20 cellular contexts compared by ENCODE assay signal in the genomic region with DNA sequence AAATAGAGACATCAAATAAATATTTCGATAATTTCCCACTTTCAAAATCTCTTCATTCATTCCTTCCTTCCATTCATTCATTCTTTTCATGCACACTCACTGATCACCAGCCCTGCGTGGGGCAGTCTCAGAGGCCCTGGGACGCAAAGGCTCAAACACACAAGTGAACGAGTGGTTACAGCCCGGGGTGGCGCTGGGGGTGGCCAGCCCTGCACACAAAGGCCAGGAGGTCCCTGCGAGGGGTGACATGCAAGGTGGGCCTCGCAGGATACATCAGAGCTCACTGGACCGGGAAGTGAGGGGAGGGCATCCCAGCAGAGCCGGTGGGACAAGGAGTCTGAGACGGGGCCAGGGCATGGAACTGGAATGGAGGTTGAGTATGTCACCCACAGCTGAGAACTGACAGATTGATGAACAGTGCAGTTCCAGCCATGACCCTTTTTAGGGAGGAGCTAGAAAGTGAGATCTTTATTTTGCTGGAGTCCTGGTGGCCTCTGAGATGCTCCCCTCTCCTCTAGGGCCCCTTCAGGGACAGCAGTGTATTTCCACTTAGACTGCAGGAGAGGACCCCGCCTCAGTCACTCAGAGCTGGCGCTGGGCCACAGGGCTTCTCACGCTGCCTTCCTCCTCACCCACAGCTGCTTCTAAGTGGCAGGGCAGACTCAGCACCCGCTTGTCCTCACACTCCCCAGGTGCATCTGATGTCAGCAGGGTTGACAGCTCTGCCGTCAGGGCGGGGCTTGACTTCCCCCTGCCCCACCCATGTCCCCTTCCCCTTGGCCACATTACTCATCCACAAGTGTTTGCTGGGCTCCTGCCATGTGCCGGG. TPM values are rescaled to one million over a fixed set of nuclear protein-coding genes. Genes with fewer than 3 reads are reported as not detected.
DNase-seq lines count a peak whose midpoint lies in the region; ATAC-seq, FAIRE-seq and TF ChIP-seq lines count a peak whose summit lies in the region.
"Had no signal": no experiment of that assay in that cellular context is flagged by ENCODE, and none has a peak within 500 bp of the region (broad histone marks: within the 10 kb centered on the region; RNA-seq: fewer than 3 reads in every experiment).

No MANE protein-coding gene starts in this region.

- no peak for TF ChIP-seq RAD21 in H1 (IDR thresholded peaks at IDR 0.05 in 1 of 2, conservative IDR thresholded peaks at IDR 0.05 in 1 of 2; ENCODE audit: low read depth in 2 of 2, low read length in 2 of 2)

- H4K20me1 ChIP-seq in H1 (replicated peaks in 1 of 2; ENCODE audit: control insufficient read depth in 1 of 2, insufficient read depth in 2 of 2, low read length in 2 of 2), result no peaks in the 10 kb centered on the region

- H3K79me2 ChIP-seq in H1 (ENCODE audit: control insufficient read depth in 1 of 2, insufficient read depth in 2 of 2, low read length in 2 of 2), result no peaks in the 10 kb centered on the region

- H4K8ac ChIP-seq in H1 (ENCODE audit: extremely low read depth, insufficient read depth, low read length), result no peak overlapping the region

- no peaks in the 10 kb centered on the region for H3K23me2 ChIP-seq in H1 (ENCODE audit: low read depth, low read length)

- DNase-seq in Right ventricle myocardium superior (peak; percentile 71), cardiac septum (ENCODE audit: low spot score) (no peak), NCI-H2029 treated with DMSO at 0.1 percent for 48 hours (lab: John Stamatoyannopoulos, UW) (peak; percentile 27), H1 (ENCODE audit: low read depth in 1 of 2, low spot score in 2 of 2) (no peak), urothelium cell line (ENCODE audit: low spot score) (no peak), omental fat pad (ENCODE audit: low spot score) (no peak), dedifferentiated amniotic fluid mesenchymal stem cell (ENCODE audit: extremely low spot score) (no peak)
- DNase-seq: activated naive CD8-positive, alpha-beta T cell treated with anti-CD3 and anti-CD28 coated beads, Interleukin-2, amount 10 ng/mL, durations not matched to agents 7 days and 5 days; body of pancreas; Caco-2; cortex of kidney; heart right ventricle; left ventricle myocardium superior; NCI-H446; NK-92 treated with Interleukin-12 subunit alpha and Interleukin-12 subunit beta, amount 100 ng/mL, for 24 hours; stimulated activated CD4-positive, alpha-beta T cell treated with anti-CD3 and anti-CD28 coated beads, Interleukin-4, amount 100 ng/mL, for 4 hours; trophoblast cell had no signal

- no peak overlapping the region for H3K23ac ChIP-seq in H1 (ENCODE audit: insufficient read length)

- FAIRE-seq in H1 (lab: Jason Lieb, UNC) (no peak), urothelium cell line (lab: Jason Lieb, UNC) (peak; percentile 94)
- FAIRE-seq: GM18507 had no signal

- CTCF ChIA-PET in H1 (lab: Charles Lee; ENCODE audit: partially characterized antibody), result interaction anchor here (0.7 to 5.7 kb wide), 11 partner anchors 10 to 133 kb away, joined by 3 to 30 read pairs (median 4); no protein-coding TSS in a partner anchor

- H3K27ac ChIP-seq in H1 (ENCODE audit: low read depth, low read length), result no peak overlapping the region
- H3K27ac ChIP-seq: body of pancreas, heart right ventricle had no signal

- no peak overlapping the region for H3K14ac ChIP-seq in H1 (ENCODE audit: insufficient read length)

- no peak overlapping the region for H3K56ac ChIP-seq in H1 (replicated peaks; ENCODE audit: insufficient read length, low read depth, low read length)

- no peak for TF ChIP-seq EP300 in H1 (IDR thresholded peaks at IDR 0.05; ENCODE audit: borderline replicate concordance in 1 of 2, low read depth in 2 of 2, low read length in 2 of 2)

- intact Hi-C loops in Right ventricle myocardium superior (cut with DNase I) (no loop called here), cardiac septum (cut with DNase I) (no loop called here)

- no peak overlapping the region for H3K4me2 ChIP-seq in H1 (ENCODE audit: insufficient read depth in 1 of 2, low read depth in 2 of 2, low read length in 2 of 2)

- no peak overlapping the region for H3K4me3 ChIP-seq in H1 (ENCODE audit: extremely low read depth in 1 of 4, insufficient read depth in 2 of 4, low read depth in 3 of 4, low read length in 4 of 4)
- H3K4me3 ChIP-seq: body of pancreas, heart right ventricle had no signal

- no peak overlapping the region for H2BK15ac ChIP-seq in H1 (ENCODE audit: low read length)

- H2BK12ac ChIP-seq in H1 (ENCODE audit: low read depth, low read length), result no peak overlapping the region

- no peak for TF ChIP-seq CTCF in H1 (IDR thresholded peaks at IDR 0.05; ENCODE audit: control extremely low read depth in 1 of 3, insufficient read depth in 1 of 3, low read depth in 1 of 3, low read length in 3 of 3)
- no peak for TF ChIP-seq CTCF in omental fat pad (IDR thresholded peaks at IDR 0.05)

- H2AK5ac ChIP-seq in H1 (ENCODE audit: low read depth, low read length), result 0 out of 2 replicates have a peak overlapping the region, but pooled peaks have one; percentile 85

- peaks cover 0 to 2% (median 0%) of the 10 kb centered on the region in 4 experiments; a peak in 1 of 8 replicates for H3K36me3 ChIP-seq in H1 (ENCODE audit: control insufficient read depth in 2 of 4, insufficient read depth in 4 of 4, low read length in 3 of 4)

- H3K18ac ChIP-seq in H1 (ENCODE audit: extremely low read depth, low read length), result no peak overlapping the region

- H3K4me1 ChIP-seq in H1 (replicated peaks in 1 of 4; ENCODE audit: control insufficient read depth in 3 of 4, insufficient read depth in 4 of 4, low read length in 3 of 4), result peaks cover 0 to 7% (median 1%) of the 10 kb centered on the region in 4 experiments; a peak in 3 of 7 replicates
- H3K4me1 ChIP-seq: body of pancreas, Caco-2 had no signal

- no peak overlapping the region for H2BK5ac ChIP-seq in H1 (ENCODE audit: low read depth, low read length)

- no peak for ATAC-seq in Right ventricle myocardium superior (ENCODE audit: poor library complexity)
- ATAC-seq in omental fat pad (ENCODE audit: low FRiP score), result no peak
- no peak for ATAC-seq in HG03159 (IDR thresholded peaks at IDR 0.05; ENCODE audit: unreplicated experiment)
- ATAC-seq: activated T-helper 17 cell treated with anti-CD3 and anti-CD28 coated beads, Interleukin-2, amount 50 U/mL, for 72 hours; body of pancreas; left ventricle myocardium superior had no signal

- no peak overlapping the region for H2BK20ac ChIP-seq in H1 (ENCODE audit: low read length)

- 92 to 100% methylated on average over 1 to 14 of the region's 18 CpGs for WGBS in H1 (ENCODE audit: extremely low coverage in 1 of 2, insufficient coverage in 1 of 2, insufficient read length in 1 of 2, insufficient replicate concordance in 2 of 2, low coverage in 1 of 2, low lambda C conversion rate in 2 of 2, missing lambda C conversion rate in 1 of 2), 2 experiments

- no peaks in the 10 kb centered on the region for H3K27me3 ChIP-seq in H1 (replicated peaks in 1 of 4; ENCODE audit: control insufficient read depth in 3 of 4, extremely low read depth in 1 of 4, insufficient read depth in 3 of 4, low read length in 3 of 4)
- H3K27me3 ChIP-seq: body of pancreas, heart right ventricle had no signal

- no peaks in the 10 kb centered on the region for H3K9me3 ChIP-seq in H1 (ENCODE audit: insufficient read depth in 2 of 2, low read depth in 1 of 2, low read length in 1 of 2)
- H3K9me3 ChIP-seq: body of pancreas, Caco-2, heart right ventricle had no signal

- no peak overlapping the region for H2BK120ac ChIP-seq in H1 (replicated peaks; ENCODE audit: low read depth, low read length)

- TF ChIP-seq POLR2A in H1 (IDR thresholded peaks at IDR 0.05; ENCODE audit: control extremely low read depth in 1 of 2, low read depth in 2 of 2, low read length in 2 of 2), result no peak

- H4K91ac ChIP-seq in H1 (replicated peaks; ENCODE audit: insufficient read length, low read length), result no peak overlapping the region

- no peak overlapping the region for H3K9ac ChIP-seq in H1 (replicated peaks in 1 of 4; ENCODE audit: extremely low read depth in 1 of 4, low read depth in 3 of 4, low read length in 3 of 4)

- H3K79me1 ChIP-seq in H1 (ENCODE audit: low read depth, low read length), result no peaks in the 10 kb centered on the region

- no peak overlapping the region for H3K4ac ChIP-seq in H1 (replicated peaks; ENCODE audit: insufficient read length, low read depth, low read length)

- POLR2A ChIA-PET in H1 (lab: Charles Lee; ENCODE audit: partially characterized antibody), result interaction anchor here (1.0 to 1.4 kb wide), 3 partner anchors 9 to 30 kb away, joined by 3 to 4 read pairs (median 3); a partner anchor contains a TSS

- H2AFZ ChIP-seq in H1 (ENCODE audit: low read length), result no peak overlapping the region

- no peak overlapping the region for H4K5ac ChIP-seq in H1 (ENCODE audit: insufficient read length, low read depth, low read length)

RNA-seq across cellular contexts. Expression of a gene that starts 29.7 kb away (rescaled TPM):
- total RNA-seq in Right ventricle myocardium superior (12.6 TPM), cardiac septum (17.1 TPM), omental fat pad (10 to 100 TPM; 21.5 to 62.6 (median 29.3) TPM)
- total RNA-seq in H1 (2021; fragmentation: NEBNext Ultra II Directional; extraction: Animal tissue kit (Norgen Biotek cat#: 25700)), result 169 and 172 TPM in 2 replicates
- polyA plus RNA-seq in H1 (2011; rRNA removed), result 66.2 and 122 TPM in 2 replicates
- polyA plus RNA-seq in H1 (2011; cell fraction: cytosol; rRNA removed), result 46.4 TPM
- polyA plus RNA-seq in H1 (2011; cell fraction: nucleus; rRNA removed), result 147 TPM
- polyA plus RNA-seq in H1 (2012, experiment 1 of 2), result 68.1 to 127 TPM (median 115 TPM) in 4 replicates
- polyA plus RNA-seq in H1 (2012, experiment 2 of 2), result 102 TPM
- 175 TPM for polyA plus RNA-seq in H1 (2013, experiment 1 of 2)
- polyA plus RNA-seq in H1 (2013, experiment 2 of 2), result 184 TPM
- 41.7 and 42.6 TPM in 2 replicates for polyA minus RNA-seq in H1 (2011; rRNA and poly(A)+ RNA removed)
- 87.8 TPM for polyA minus RNA-seq in H1 (2011; cell fraction: cytosol; rRNA and poly(A)+ RNA removed)
- 79.3 TPM for polyA minus RNA-seq in H1 (2011; cell fraction: nucleus; rRNA and poly(A)+ RNA removed)

RNA-seq across cellular contexts. Expression of a gene that starts 43.3 kb away (rescaled TPM):
- total RNA-seq in Right ventricle myocardium superior (9.9 TPM), cardiac septum (13.3 TPM), omental fat pad (10 to 100 TPM in 3 of 4 donors, 1 to 10 TPM in 1; 6.6 to 14.3 (median 12.8) TPM)
- 4.9 and 5.7 TPM in 2 replicates for total RNA-seq in H1 (2021; fragmentation: NEBNext Ultra II Directional; extraction: Animal tissue kit (Norgen Biotek cat#: 25700))
- 2.2 and 3.1 TPM in 2 replicates for polyA plus RNA-seq in H1 (2011; rRNA removed)
- 3.1 TPM for polyA plus RNA-seq in H1 (2011; cell fraction: cytosol; rRNA removed)
- 7.4 TPM for polyA plus RNA-seq in H1 (2011; cell fraction: nucleus; rRNA removed)
- polyA plus RNA-seq in H1 (2012, experiment 1 of 2), result 3.0 to 4.0 TPM (median 3.7 TPM) in 4 replicates
- polyA plus RNA-seq in H1 (2012, experiment 2 of 2), result 2.0 TPM
- 2.6 TPM for polyA plus RNA-seq in H1 (2013, experiment 1 of 2)
- 2.5 TPM for polyA plus RNA-seq in H1 (2013, experiment 2 of 2)
- 2.8 and 3.1 TPM in 2 replicates for polyA minus RNA-seq in H1 (2011; rRNA and poly(A)+ RNA removed)
- polyA minus RNA-seq in H1 (2011; cell fraction: cytosol; rRNA and poly(A)+ RNA removed), result 2.8 TPM
- polyA minus RNA-seq in H1 (2011; cell fraction: nucleus; rRNA and poly(A)+ RNA removed), result 6.4 TPM

RNA-seq across cellular contexts. Expression of a gene that starts 46.8 kb away (rescaled TPM):
- total RNA-seq in Right ventricle myocardium superior (14.7 TPM), cardiac septum (12.8 TPM), omental fat pad (10 to 100 TPM; 22.7 to 33.1 (median 26.3) TPM)
- 42.3 and 45.2 TPM in 2 replicates for total RNA-seq in H1 (2021; fragmentation: NEBNext Ultra II Directional; extraction: Animal tissue kit (Norgen Biotek cat#: 25700))
- 36.8 and 60.5 TPM in 2 replicates for polyA plus RNA-seq in H1 (2011; rRNA removed)
- polyA plus RNA-seq in H1 (2011; cell fraction: cytosol; rRNA removed), result 40.8 TPM
- polyA plus RNA-seq in H1 (2011; cell fraction: nucleus; rRNA removed), result 163 TPM
- 30.5 to 38.9 TPM (median 37.6 TPM) in 4 replicates for polyA plus RNA-seq in H1 (2012, experiment 1 of 2)
- 34.5 TPM for polyA plus RNA-seq in H1 (2012, experiment 2 of 2)
- 25.6 TPM for polyA plus RNA-seq in H1 (2013, experiment 1 of 2)
- 21.6 TPM for polyA plus RNA-seq in H1 (2013, experiment 2 of 2)
- polyA minus RNA-seq in H1 (2011; rRNA and poly(A)+ RNA removed), result 10.4 and 12.6 TPM in 2 replicates
- 21.5 TPM for polyA minus RNA-seq in H1 (2011; cell fraction: cytosol; rRNA and poly(A)+ RNA removed)
- polyA minus RNA-seq in H1 (2011; cell fraction: nucleus; rRNA and poly(A)+ RNA removed), result 25.1 TPM

Comparison
In these comparisons a context has a peak if more than half of its experiments do, and no peak if none do; other contexts are left out.
1. DNase-seq: peak in Right ventricle myocardium superior (single experiment) and NCI-H2029 treated with DMSO at 0.1 percent for 48 hours (single experiment); none in cardiac septum (single experiment), H1 (0 of 2), urothelium cell line (single experiment), omental fat pad (single experiment) and dedifferentiated amniotic fluid mesenchymal stem cell (single experiment).